Comparison of ENCODE assay signal across 17 cellular contexts in genomic region chr10:128462026-128462425, GRCh38.
DNase-seq lines count a peak whose midpoint lies in the region; ATAC-seq and TF ChIP-seq lines count a peak whose summit lies in the region.
"Had no signal": no experiment of that assay in that cellular context is flagged by ENCODE, and none has a peak within 500 bp of the region (broad histone marks: within the 10 kb centered on the region; RNA-seq: fewer than 3 reads in every experiment).

No MANE protein-coding gene starts in this region.

- no peak overlapping the region for H4K5ac ChIP-seq in mesendoderm (ENCODE audit: low read length)

- H3K4me1 ChIP-seq in endodermal cell (ENCODE audit: control insufficient read depth, insufficient read depth, low read length) (no peaks in the 10 kb centered on the region), mesendoderm (ENCODE audit: control insufficient read depth, low read depth, low read length) (no peaks in the 10 kb centered on the region)

- H2BK5ac ChIP-seq in mesendoderm (ENCODE audit: low read length), result no peak overlapping the region

- H3K9ac ChIP-seq in endodermal cell (ENCODE audit: extremely low read depth, low read length, poor library complexity, severe bottlenecking) (no peak overlapping the region), mesendoderm (ENCODE audit: low read length) (no peak overlapping the region)

- intact Hi-C loops in lower leg skin (cut with DNase I; ENCODE audit: low total_unique reads), result no loop called here

- H3K4me3 Mint-ChIP-seq in WTC11, result no peak overlapping the region
- no peak overlapping the region for H3K4me3 Mint-ChIP-seq in endodermal cell
- H3K4me3 Mint-ChIP-seq: CD4-positive, alpha-beta memory T cell had no signal

- H3K4ac ChIP-seq in mesendoderm (ENCODE audit: low read depth, low read length), result no peak overlapping the region

- H3K9me3 ChIP-seq in endodermal cell (ENCODE audit: control insufficient read depth, low read length), result no peaks in the 10 kb centered on the region

- TF ChIP-seq POLR2A in lower leg skin (IDR thresholded peaks at IDR 0.05), result no peak

- H3K4me2 ChIP-seq in mesendoderm (ENCODE audit: low read length), result no peak overlapping the region

- TF ChIP-seq CTCF in WTC11 (IDR thresholded peaks at IDR 0.05) (no peak), endodermal cell (conservative IDR thresholded peaks at IDR 0.05) (no peak), lower leg skin (IDR thresholded peaks at IDR 0.05) (no peak)

- POLR2A ChIA-PET in WTC11 (lab: Charles Lee), result no interaction called here

- no peak overlapping the region for H2BK120ac ChIP-seq in mesendoderm (ENCODE audit: low read depth, low read length)

- no peaks in the 10 kb centered on the region for H3K79me1 ChIP-seq in mesendoderm (ENCODE audit: low read length)

- CTCF ChIA-PET in WTC11 (lab: Charles Lee), result interaction anchor here (1.3 kb wide), 1 partner anchor 194 kb away, joined by 4 read pairs; no protein-coding TSS in a partner anchor

- DNase-seq in WTC11 (ENCODE audit: low spot score), result no peak
- DNase-seq in endodermal cell, result peak; percentile 53
- peak; percentile 14 for DNase-seq in mesendoderm
- DNase-seq in retina, result peak; percentile 41
- no peak for DNase-seq in RKO (ENCODE audit: low spot score)
- no peak for DNase-seq in lower leg skin (ENCODE audit: low spot score in 2 of 2)
- DNase-seq: C1 segment of cervical spinal cord; Calu3; CD4-positive, alpha-beta memory T cell; COR-L47; DMS153; DND-41; GOT3; H7; HCEC 1CT had no signal

- H3K4me1 Mint-ChIP-seq in WTC11 (peaks cover 14% of the 10 kb centered on the region), endodermal cell (no peaks in the 10 kb centered on the region)
- H3K4me1 Mint-ChIP-seq: CD4-positive, alpha-beta memory T cell had no signal

- WGBS in endodermal cell (ENCODE audit: insufficient coverage in 1 of 2, insufficient read length in 1 of 2), 2 experiments, result 78 to 83% methylated on average over 6 of the region's 6 CpGs
- no CpG with 5 or more reads among the region's 6 CpGs for WGBS in mesendoderm (ENCODE audit: extremely low coverage, insufficient coverage, low lambda C conversion rate)
- 69 to 80% methylated on average over 6 of the region's 6 CpGs for WGBS in lower leg skin, 2 donors

- no peak overlapping the region for H4K8ac ChIP-seq in mesendoderm (ENCODE audit: low read depth, low read length)

- H3K4me3 ChIP-seq in endodermal cell (ENCODE audit: low read length) (no peak overlapping the region), mesendoderm (ENCODE audit: low read length) (no peak overlapping the region), lower leg skin (ENCODE audit: low read depth, poor library complexity, severe bottlenecking) (no peak overlapping the region)

- H3K9me3 Mint-ChIP-seq in WTC11 (peaks cover 17% of the 10 kb centered on the region), endodermal cell (peaks cover 5% of the 10 kb centered on the region)

- H3K27ac ChIP-seq in endodermal cell (ENCODE audit: low read depth, low read length) (no peak overlapping the region), mesendoderm (ENCODE audit: low read depth, low read length) (no peak overlapping the region)

- H3K36me3 Mint-ChIP-seq in WTC11, result no peaks in the 10 kb centered on the region
- no peaks in the 10 kb centered on the region for H3K36me3 Mint-ChIP-seq in endodermal cell (ENCODE audit: low read depth)
- H3K36me3 Mint-ChIP-seq: CD4-positive, alpha-beta memory T cell had no signal

- no peaks in the 10 kb centered on the region for H3K36me3 ChIP-seq in endodermal cell (ENCODE audit: control insufficient read depth, insufficient read depth, low read length)
- H3K36me3 ChIP-seq in mesendoderm (ENCODE audit: control insufficient read depth, insufficient read depth, low read length), result no peaks in the 10 kb centered on the region

- H3K79me2 ChIP-seq in mesendoderm (ENCODE audit: control insufficient read depth, insufficient read depth, low read length), result no peaks in the 10 kb centered on the region

- no peak overlapping the region for H3K56ac ChIP-seq in mesendoderm (ENCODE audit: low read length)

- H2BK15ac ChIP-seq in mesendoderm (replicated peaks; ENCODE audit: low read depth), result no peak overlapping the region

- peaks cover 2% of the 10 kb centered on the region; the same call in 1 of the 2 replicates for H3K27me3 Mint-ChIP-seq in WTC11 (ENCODE audit: low read depth)
- H3K27me3 Mint-ChIP-seq in endodermal cell (ENCODE audit: insufficient read depth), result peaks cover 5% of the 10 kb centered on the region

- H3K27ac Mint-ChIP-seq in WTC11 (no peak overlapping the region), endodermal cell (no peak overlapping the region)
- H3K27ac Mint-ChIP-seq: CD4-positive, alpha-beta memory T cell had no signal

- H3K27me3 ChIP-seq in endodermal cell (ENCODE audit: control insufficient read depth, insufficient read depth, low read length, poor library complexity, severe bottlenecking), result no peaks in the 10 kb centered on the region
- no peaks in the 10 kb centered on the region for H3K27me3 ChIP-seq in mesendoderm (ENCODE audit: insufficient read depth, low read length, poor library complexity)

- no peak overlapping the region for H3K23ac ChIP-seq in mesendoderm (ENCODE audit: low read length)

- ATAC-seq in WTC11 (peak; percentile 28; the same call in 1 of the 2 replicates), GM21360 (IDR thresholded peaks at IDR 0.05; ENCODE audit: unreplicated experiment) (no peak), GM21423 (IDR thresholded peaks at IDR 0.05; ENCODE audit: unreplicated experiment) (no peak)

- no peak overlapping the region for H3K18ac ChIP-seq in mesendoderm (ENCODE audit: low read length)

- H2AK5ac ChIP-seq in mesendoderm (ENCODE audit: low read length), result no peak overlapping the region

TF ChIP-seq in WTC11, 78 proteins besides CTCF, POLR2A, EP300 and RAD21:
- TF ChIP-seq GABPB1 (CRISPR knock-in tag; IDR thresholded peaks at IDR 0.05) (no peak), ZNF263 (CRISPR knock-in tag; IDR thresholded peaks at IDR 0.05; ENCODE audit: low read depth) (no peak), AFF4 (CRISPR knock-in tag; IDR thresholded peaks at IDR 0.05; ENCODE audit: borderline replicate concordance) (no peak), ESRRA (CRISPR knock-in tag; IDR thresholded peaks at IDR 0.05; ENCODE audit: borderline replicate concordance) (no peak), ZNF512 (CRISPR knock-in tag; IDR thresholded peaks at IDR 0.05; ENCODE audit: borderline replicate concordance) (no peak)

Comparison
In these comparisons a context has a peak if more than half of its experiments do, and no peak if none do; other contexts are left out.
1. DNase-seq: peak in endodermal cell (single experiment), mesendoderm (single experiment) and retina (single experiment); none in WTC11 (single experiment), RKO (single experiment) and lower leg skin (0 of 2).